In genomic region chr21:30238168-30238567, GRCh38 we compare ENCODE assay signal across 32 cellular contexts. TPM values are rescaled to one million over a fixed set of nuclear protein-coding genes. Genes with fewer than 3 reads are reported as not detected.
DNase-seq lines count a peak whose midpoint lies in the region; ATAC-seq, FAIRE-seq and TF ChIP-seq lines count a peak whose summit lies in the region.
"Had no signal": no experiment of that assay in that cellular context is flagged by ENCODE, and none has a peak within 500 bp of the region (broad histone marks: within the 10 kb centered on the region; RNA-seq: fewer than 3 reads in every experiment).

No MANE protein-coding gene starts in this region.

- 4% methylated on average over 1 of the region's 1 CpG for WGBS in HepG2 (ENCODE audit: low lambda C conversion rate)
- 92% methylated on average over 1 of the region's 1 CpG for WGBS in right lobe of liver (ENCODE audit: insufficient coverage, low coverage, low lambda C conversion rate, missing lambda C conversion rate)
- WGBS in IMR-90 (ENCODE audit: extremely low coverage in 2 of 2, insufficient read length in 1 of 2), 2 experiments: no CpG with 5 or more reads among the region's 1 CpG
- WGBS in K562 (ENCODE audit: insufficient coverage, low coverage, missing lambda C conversion rate): 22% methylated on average over 1 of the region's 1 CpG

- H3K27ac ChIP-seq in HepG2 (ENCODE audit: extremely low read length, insufficient read depth, low read length) (no peak overlapping the region), right lobe of liver (no peak overlapping the region), IMR-90 (ENCODE audit: insufficient read depth, low read length) (no peak overlapping the region), K562 (ENCODE audit: extremely low read depth, low read depth, low read length) (no peak overlapping the region)
- H3K27ac ChIP-seq: 22Rv1, BLaER1 had no signal

- no peaks in the 10 kb centered on the region for H3K79me2 ChIP-seq in HepG2 (ENCODE audit: insufficient read depth, low read length)
- H3K79me2 ChIP-seq in K562 (ENCODE audit: control insufficient read depth, insufficient read depth, low read length): no peaks in the 10 kb centered on the region

- H3K9ac ChIP-seq in HepG2 (ENCODE audit: insufficient read depth, low read depth, low read length) (no peak overlapping the region), IMR-90 (ENCODE audit: low read depth, low read length) (no peak overlapping the region), K562 (ENCODE audit: insufficient read depth in 1 of 2, low read depth in 2 of 2, low read length in 2 of 2) (no peak overlapping the region)
- H3K9ac ChIP-seq: BLaER1 had no signal

- H3K4me3 ChIP-seq in HepG2 (replicated peaks in 1 of 3; ENCODE audit: insufficient read depth in 1 of 3, low read depth in 2 of 3, low read length in 3 of 3): no peak overlapping the region
- H3K4me3 ChIP-seq in right lobe of liver: no peak overlapping the region
- no peak overlapping the region for H3K4me3 ChIP-seq in IMR-90 (ENCODE audit: insufficient read depth, low read depth, low read length)
- no peak overlapping the region for H3K4me3 ChIP-seq in K562
- H3K4me3 ChIP-seq: BLaER1, GM12878 had no signal

- no peak for TF ChIP-seq RAD21 in HepG2 (CRISPR knock-in tag; IDR thresholded peaks at IDR 0.05)
- no peak for TF ChIP-seq RAD21 in IMR-90 (IDR thresholded peaks at IDR 0.05; ENCODE audit: low read length)
- no peak for TF ChIP-seq RAD21 in K562 (CRISPR knock-in tag; conservative IDR thresholded peaks at IDR 0.05 in 1 of 2, IDR thresholded peaks at IDR 0.05 in 1 of 2)

- no peak overlapping the region for H4K5ac ChIP-seq in IMR-90 (ENCODE audit: low read depth, low read length)

- H3K23ac ChIP-seq in IMR-90 (ENCODE audit: low read depth, low read length): no peak overlapping the region

- H3K9me1 ChIP-seq in IMR-90 (ENCODE audit: insufficient read depth, low read length): no peaks in the 10 kb centered on the region
- no peaks in the 10 kb centered on the region for H3K9me1 ChIP-seq in K562 (ENCODE audit: control insufficient read depth, insufficient read depth, low read length)

- H2AK5ac ChIP-seq in IMR-90 (ENCODE audit: low read depth, low read length): no peak overlapping the region

- DNase-seq in HepG2 (ENCODE audit: low spot score): no peak
- no peak for DNase-seq in right lobe of liver
- no peak for DNase-seq in IMR-90
- no peak for DNase-seq in K562 (ENCODE audit: extremely low read depth in 1 of 4, low spot score in 3 of 4)
- DNase-seq in islet precursor cell: no peak
- DNase-seq: ACHN; BE2C; C1 segment of cervical spinal cord; CD4-positive, alpha-beta memory T cell; CD4-positive, CD25-positive, alpha-beta regulatory T cell; CD8-positive, alpha-beta memory T cell; COR-L47; DMS 273 treated with DMSO at 0.1 percent for 48 hours; DMS153; DMS53; DMS79; DND-41; EL; GDM1 had no signal

- no peak for FAIRE-seq in HepG2 (lab: Jason Lieb, UNC)
- FAIRE-seq in K562 (lab: Jason Lieb, UNC): no peak
- FAIRE-seq: GM12878, GM12892, GM18507 had no signal

- no TSS peak for BruUV-seq in HepG2 (replicated peaks; lab: Mats Ljungman, UMichigan)
- BruUV-seq in IMR-90 (replicated peaks; lab: Mats Ljungman, UMichigan): no TSS peak
- BruUV-seq in K562 (replicated peaks; lab: Mats Ljungman, UMichigan): no TSS peak

- no peak overlapping the region for H4K8ac ChIP-seq in IMR-90 (ENCODE audit: low read depth in 2 of 2, low read length in 2 of 2)

- no peaks in the 10 kb centered on the region for H3K36me3 ChIP-seq in HepG2 (replicated peaks in 1 of 2; ENCODE audit: control insufficient read depth in 1 of 2, insufficient read depth in 2 of 2, low read length in 2 of 2)
- H3K36me3 ChIP-seq in right lobe of liver: no peaks in the 10 kb centered on the region
- no peaks in the 10 kb centered on the region for H3K36me3 ChIP-seq in IMR-90 (ENCODE audit: control insufficient read depth, insufficient read depth, low read length)
- H3K36me3 ChIP-seq in K562 (ENCODE audit: control insufficient read depth, insufficient read depth, low read length): no peaks in the 10 kb centered on the region
- H3K36me3 ChIP-seq: BE2C, BLaER1 had no signal

- dilution Hi-C loops in IMR-90 (cut with HindIII; ENCODE audit: low sequenced_read_pairs, unreplicated experiment): no loop called here

- no peak overlapping the region for H2BK120ac ChIP-seq in IMR-90 (ENCODE audit: low read depth, low read length)

- no peak overlapping the region for H2BK20ac ChIP-seq in IMR-90 (ENCODE audit: low read depth, low read length)

- H3K27me3 ChIP-seq in HepG2 (ENCODE audit: control insufficient read depth in 1 of 2, insufficient read depth in 2 of 2, low read length in 2 of 2) (no peaks in the 10 kb centered on the region), right lobe of liver (no peaks in the 10 kb centered on the region), IMR-90 (ENCODE audit: control insufficient read depth, insufficient read depth, low read length) (no peaks in the 10 kb centered on the region), K562 (ENCODE audit: control insufficient read depth in 2 of 2, insufficient read depth in 2 of 2, low read length in 2 of 2) (no peaks in the 10 kb centered on the region)
- H3K27me3 ChIP-seq: BE2C, BLaER1 had no signal

- no peak overlapping the region for H3K4ac ChIP-seq in IMR-90 (ENCODE audit: low read depth, low read length)

- ATAC-seq in HepG2 (no peak), right lobe of liver (no peak), IMR-90 (ENCODE audit: low read depth) (no peak), K562 (no peak), HG03196 (IDR thresholded peaks at IDR 0.05; ENCODE audit: unreplicated experiment) (no peak), esophagus mucosa (no peak)
- ATAC-seq: GM12878 had no signal

- H2BK15ac ChIP-seq in IMR-90 (ENCODE audit: low read depth, low read length): no peak overlapping the region

- no peak overlapping the region for H2BK5ac ChIP-seq in IMR-90 (ENCODE audit: low read depth, low read length, poor library complexity, severe bottlenecking)

- H2AFZ ChIP-seq in HepG2 (ENCODE audit: low read length) (no peak overlapping the region), IMR-90 (replicated peaks; ENCODE audit: low read length, poor library complexity) (no peak overlapping the region), K562 (ENCODE audit: low read depth, low read length) (no peak overlapping the region)

- H2AK9ac ChIP-seq in IMR-90 (replicated peaks; ENCODE audit: low read depth, low read length, poor library complexity): no peak overlapping the region

- CTCF ChIA-PET in HepG2 (lab: Yijun Ruan, JAX; ENCODE audit: low intra/inter-chr PET ratio, low total read pairs) (no interaction called here), IMR-90 (lab: Yijun Ruan, JAX) (no interaction called here), K562 (lab: Yijun Ruan, JAX; ENCODE audit: low intra/inter-chr PET ratio) (no interaction called here)

- in situ Hi-C loops in HepG2 (cut with HindIII; ENCODE audit: extremely low pct_ligation_motif_present, low pct_unique_long_range_greater_than_20kb) (no loop called here), IMR-90 (cut with MboI; ENCODE audit: low sequenced_read_pairs) (no loop called here), K562 (cut with MboI) (no loop called here)

- TF ChIP-seq POLR2A in HepG2 (IDR thresholded peaks at IDR 0.05; ENCODE audit: insufficient read depth in 1 of 2, low read depth in 2 of 2, low read length in 2 of 2) (no peak), right lobe of liver (IDR thresholded peaks at IDR 0.05) (no peak), IMR-90 (IDR thresholded peaks at IDR 0.05; ENCODE audit: low read depth, low read length) (no peak), K562 (conservative IDR thresholded peaks at IDR 0.05) (no peak)

- H3K4me2 ChIP-seq in HepG2 (ENCODE audit: low read depth, low read length): no peak overlapping the region
- H3K4me2 ChIP-seq in IMR-90 (ENCODE audit: low read depth, low read length): no peak overlapping the region
- H3K4me2 ChIP-seq in K562 (ENCODE audit: insufficient read depth, low read length): no peak overlapping the region
- H3K4me2 ChIP-seq: BLaER1 had no signal

- intact Hi-C loops in HepG2 (cut with micrococcal nuclease; ENCODE audit: unreplicated experiment): no loop called here
- intact Hi-C loops in right lobe of liver (cut with DNase I): no loop called here
- intact Hi-C loops in IMR-90 (cut with micrococcal nuclease): no loop called here
- intact Hi-C loops in K562 (cut with micrococcal nuclease): no loop called here

- H3K79me1 ChIP-seq in IMR-90 (ENCODE audit: low read depth in 1 of 2, low read length in 2 of 2): no peaks in the 10 kb centered on the region

- TF ChIP-seq CTCF in HepG2 (CRISPR knock-in tag; IDR thresholded peaks at IDR 0.05): no peak
- no peak for TF ChIP-seq CTCF in right lobe of liver (IDR thresholded peaks at IDR 0.05)
- TF ChIP-seq CTCF in IMR-90 (conservative IDR thresholded peaks at IDR 0.05; ENCODE audit: low read depth, low read length): no peak
- TF ChIP-seq CTCF in K562 (IDR thresholded peaks at IDR 0.05 in 2 of 3, conservative IDR thresholded peaks at IDR 0.05 in 1 of 3; ENCODE audit: insufficient read depth in 2 of 3, low read depth in 1 of 3, low read length in 3 of 3): no peak

- no peak overlapping the region for H4K91ac ChIP-seq in IMR-90 (ENCODE audit: insufficient read depth, low read depth, low read length)

- peaks cover 75% of the 10 kb centered on the region for H3K9me3 ChIP-seq in HepG2 (ENCODE audit: low read length)
- no peaks in the 10 kb centered on the region for H3K9me3 ChIP-seq in right lobe of liver
- H3K9me3 ChIP-seq in IMR-90 (ENCODE audit: control insufficient read depth, insufficient read depth, low read length): peaks cover 2% of the 10 kb centered on the region; the same call in 1 of the 2 replicates
- no peaks in the 10 kb centered on the region for H3K9me3 ChIP-seq in K562 (replicated peaks; ENCODE audit: control insufficient read depth, insufficient read depth, low read depth, low read length)
- H3K9me3 ChIP-seq: BE2C, BLaER1 had no signal

- TF ChIP-seq EP300 in HepG2 (IDR thresholded peaks at IDR 0.05; ENCODE audit: low read depth in 2 of 2, low read length in 2 of 2): no peak
- no peak for TF ChIP-seq EP300 in HepG2 (CRISPR knock-in tag; IDR thresholded peaks at IDR 0.05; ENCODE audit: borderline replicate concordance)
- TF ChIP-seq EP300 in K562 (IDR thresholded peaks at IDR 0.05; ENCODE audit: low read length): no peak

- no peak overlapping the region for H3K18ac ChIP-seq in IMR-90 (ENCODE audit: low read depth, low read length)

- no peak overlapping the region for H3K14ac ChIP-seq in IMR-90 (replicated peaks; ENCODE audit: low read depth, low read length)

- H3K56ac ChIP-seq in IMR-90 (ENCODE audit: extremely low read depth, insufficient read depth, low read length): no peak overlapping the region

- no peaks in the 10 kb centered on the region for H3K4me1 ChIP-seq in HepG2 (ENCODE audit: insufficient read depth, low read length)
- no peaks in the 10 kb centered on the region for H3K4me1 ChIP-seq in right lobe of liver
- no peaks in the 10 kb centered on the region for H3K4me1 ChIP-seq in IMR-90 (ENCODE audit: control insufficient read depth, insufficient read depth, low read length)
- H3K4me1 ChIP-seq in K562 (replicated peaks in 1 of 2; ENCODE audit: control insufficient read depth in 2 of 2, insufficient read depth in 2 of 2, low read length in 2 of 2): no peaks in the 10 kb centered on the region
- H3K4me1 ChIP-seq: BE2C, BLaER1 had no signal

- POLR2A ChIA-PET in HepG2 (lab: Yijun Ruan, JAX): no interaction called here
- POLR2A ChIA-PET in IMR-90 (lab: Charles Lee; ENCODE audit: unreplicated experiment): no interaction called here
- POLR2A ChIA-PET in K562 (lab: Yijun Ruan, JAX): no interaction called here

- H4K20me1 ChIP-seq in HepG2 (ENCODE audit: insufficient read depth, low read length) (no peaks in the 10 kb centered on the region), IMR-90 (ENCODE audit: insufficient read depth, low read length) (no peaks in the 10 kb centered on the region), K562 (replicated peaks; ENCODE audit: control insufficient read depth, insufficient read depth, low read length) (no peaks in the 10 kb centered on the region)
- H4K20me1 ChIP-seq: BLaER1 had no signal

RNA-seq across cellular contexts. Expression of gene CLDN8, which starts 22.3 kb away (rescaled TPM):
- total RNA-seq in HepG2 (2016; rRNA removed; fragmentation: Illumina TruSeq; extraction: Trizol) (not detected in 2 replicates), right lobe of liver (not detected), IMR-90 (2012; rRNA removed) (not detected in 2 replicates), K562 (2014; rRNA removed) (not detected in 2 replicates), K562 (2014; rRNA removed; fragmentation: Illumina TruSeq; extraction: Trizol) (not detected in 2 replicates), K562 (2015; rRNA removed; fragmentation: Illumina TruSeq; extraction: Trizol) (not detected in 2 replicates), K562 (2021) (not detected in 2 replicates), esophagus mucosa (1.6 TPM)
- total RNA-seq in HepG2 (2016; cell fraction: cytosol; rRNA removed; fragmentation: Illumina TruSeq; extraction: Trizol; ENCODE audit: low read depth): not detected in 2 replicates
- total RNA-seq in HepG2 (2016; cell fraction: insoluble cytoplasmic fraction; rRNA removed; fragmentation: Illumina TruSeq; extraction: Trizol): not detected in 2 replicates
- not detected in 2 replicates for total RNA-seq in HepG2 (2016; cell fraction: membrane; rRNA removed; fragmentation: Illumina TruSeq; extraction: Trizol)
- total RNA-seq in HepG2 (2016; cell fraction: nucleus; rRNA removed; fragmentation: Illumina TruSeq; extraction: Trizol): not detected in 2 replicates
- polyA plus RNA-seq in HepG2 (2011; rRNA removed) (not detected in 2 replicates), IMR-90 (2012; rRNA removed) (not detected in 2 replicates), K562 (2011; rRNA removed) (not detected in 2 replicates), K562 (2014; fragmentation: Illumina TruSeq; extraction: Trizol) (not detected in 2 replicates), K562 (2014; fragmentation: Nextera tagmentation; extraction: Ambion mirVana) (not detected), K562 (2014; rRNA removed) (not detected in 2 replicates)
- polyA plus RNA-seq in HepG2 (2011; cell fraction: cytosol; rRNA removed): not detected in 2 replicates
- not detected in 2 replicates for polyA plus RNA-seq in HepG2 (2011; cell fraction: nucleus; rRNA removed)
- not detected in 2 replicates for polyA plus RNA-seq in HepG2 (2012)
- polyA plus RNA-seq in HepG2 (2016; cell fraction: cytosol; fragmentation: Illumina TruSeq; extraction: Trizol; ENCODE audit: low read depth): not detected in 2 replicates
- not detected in 2 replicates for polyA plus RNA-seq in HepG2 (2016; cell fraction: insoluble cytoplasmic fraction; fragmentation: Illumina TruSeq; extraction: Trizol; ENCODE audit: low read depth)
- polyA plus RNA-seq in HepG2 (2016; cell fraction: membrane; fragmentation: Illumina TruSeq; extraction: Trizol; ENCODE audit: low read depth): not detected in 2 replicates
- not detected in 2 replicates for polyA plus RNA-seq in HepG2 (2016; cell fraction: nucleus; fragmentation: Illumina TruSeq; extraction: Trizol; ENCODE audit: insufficient read depth, low read depth)
- polyA minus RNA-seq in HepG2 (2011; rRNA and poly(A)+ RNA removed; ENCODE audit: low replicate concordance): not detected in 2 replicates
- not detected in 2 replicates for polyA minus RNA-seq in HepG2 (2011; cell fraction: cytosol; rRNA and poly(A)+ RNA removed)
- not detected in 2 replicates for polyA minus RNA-seq in HepG2 (2011; cell fraction: nucleus; rRNA and poly(A)+ RNA removed)
- not detected in 2 replicates for polyA plus RNA-seq in IMR-90 (2012; cell fraction: cytosol; rRNA removed)
- polyA plus RNA-seq in IMR-90 (2012; cell fraction: nucleus; rRNA removed; ENCODE audit: low replicate concordance): not detected in 2 replicates
- total RNA-seq in K562 (2011; cell fraction: chromatin; rRNA removed; ENCODE audit: low replicate concordance): not detected in 2 replicates
- total RNA-seq in K562 (2011; cell fraction: nucleolus; rRNA removed): not detected in 2 replicates
- total RNA-seq in K562 (2011; cell fraction: nucleoplasm; rRNA removed): not detected in 2 replicates
- polyA plus RNA-seq in K562 (2011; cell fraction: cytosol; rRNA removed): not detected in 2 replicates
- polyA plus RNA-seq in K562 (2011; cell fraction: nucleus; rRNA removed): not detected in 2 replicates
- not detected in 2 replicates for polyA plus RNA-seq in K562 (2012)
- not detected in 2 replicates for polyA minus RNA-seq in K562 (2011; rRNA and poly(A)+ RNA removed)
- polyA minus RNA-seq in K562 (2011; cell fraction: cytosol; rRNA and poly(A)+ RNA removed): not detected in 2 replicates
- polyA minus RNA-seq in K562 (2011; cell fraction: nucleus; rRNA and poly(A)+ RNA removed): not detected in 2 replicates
- total RNA-seq: A172; A673; CD4-positive, alpha-beta memory T cell; CD4-positive, CD25-positive, alpha-beta regulatory T cell; CD8-positive, alpha-beta memory T cell; Daoy; G401; GM12878 had no signal
- polyA plus RNA-seq: AG04450; CD14-positive monocyte; CD4-positive, alpha-beta memory T cell; CD4-positive, CD25-positive, alpha-beta regulatory T cell; CD8-positive, alpha-beta memory T cell; GM12878 had no signal

RNA-seq across cellular contexts. Expression of gene KRTAP24-1, which starts 44.6 kb away (rescaled TPM):
- total RNA-seq in HepG2 (2016; rRNA removed; fragmentation: Illumina TruSeq; extraction: Trizol) (not detected in 2 replicates), right lobe of liver (not detected), IMR-90 (2012; rRNA removed) (not detected in 2 replicates), K562 (2014; rRNA removed) (not detected in 2 replicates), K562 (2014; rRNA removed; fragmentation: Illumina TruSeq; extraction: Trizol) (not detected in 2 replicates), K562 (2015; rRNA removed; fragmentation: Illumina TruSeq; extraction: Trizol) (not detected in 2 replicates), K562 (2021) (not detected in 2 replicates), esophagus mucosa (not detected)
- not detected in 2 replicates for total RNA-seq in HepG2 (2016; cell fraction: cytosol; rRNA removed; fragmentation: Illumina TruSeq; extraction: Trizol; ENCODE audit: low read depth)
- not detected in 2 replicates for total RNA-seq in HepG2 (2016; cell fraction: insoluble cytoplasmic fraction; rRNA removed; fragmentation: Illumina TruSeq; extraction: Trizol)
- total RNA-seq in HepG2 (2016; cell fraction: membrane; rRNA removed; fragmentation: Illumina TruSeq; extraction: Trizol): not detected in 2 replicates
- not detected in 2 replicates for total RNA-seq in HepG2 (2016; cell fraction: nucleus; rRNA removed; fragmentation: Illumina TruSeq; extraction: Trizol)
- polyA plus RNA-seq in HepG2 (2011; rRNA removed) (not detected in 2 replicates), IMR-90 (2012; rRNA removed) (not detected in 2 replicates), K562 (2011; rRNA removed) (not detected in 2 replicates), K562 (2014; fragmentation: Illumina TruSeq; extraction: Trizol) (not detected in 2 replicates), K562 (2014; fragmentation: Nextera tagmentation; extraction: Ambion mirVana) (not detected), K562 (2014; rRNA removed) (not detected in 2 replicates)
- polyA plus RNA-seq in HepG2 (2011; cell fraction: cytosol; rRNA removed): not detected in 2 replicates
- polyA plus RNA-seq in HepG2 (2011; cell fraction: nucleus; rRNA removed): not detected in 2 replicates
- not detected in 2 replicates for polyA plus RNA-seq in HepG2 (2012)
- not detected in 2 replicates for polyA plus RNA-seq in HepG2 (2016; cell fraction: cytosol; fragmentation: Illumina TruSeq; extraction: Trizol; ENCODE audit: low read depth)
- polyA plus RNA-seq in HepG2 (2016; cell fraction: insoluble cytoplasmic fraction; fragmentation: Illumina TruSeq; extraction: Trizol; ENCODE audit: low read depth): not detected in 2 replicates
- polyA plus RNA-seq in HepG2 (2016; cell fraction: membrane; fragmentation: Illumina TruSeq; extraction: Trizol; ENCODE audit: low read depth): not detected in 2 replicates
- polyA plus RNA-seq in HepG2 (2016; cell fraction: nucleus; fragmentation: Illumina TruSeq; extraction: Trizol; ENCODE audit: insufficient read depth, low read depth): not detected in 2 replicates
- not detected in 2 replicates for polyA minus RNA-seq in HepG2 (2011; rRNA and poly(A)+ RNA removed; ENCODE audit: low replicate concordance)
- polyA minus RNA-seq in HepG2 (2011; cell fraction: cytosol; rRNA and poly(A)+ RNA removed): not detected in 2 replicates
- not detected in 2 replicates for polyA minus RNA-seq in HepG2 (2011; cell fraction: nucleus; rRNA and poly(A)+ RNA removed)
- polyA plus RNA-seq in IMR-90 (2012; cell fraction: cytosol; rRNA removed): not detected in 2 replicates
- not detected in 2 replicates for polyA plus RNA-seq in IMR-90 (2012; cell fraction: nucleus; rRNA removed; ENCODE audit: low replicate concordance)
- not detected in 2 replicates for total RNA-seq in K562 (2011; cell fraction: chromatin; rRNA removed; ENCODE audit: low replicate concordance)
- total RNA-seq in K562 (2011; cell fraction: nucleolus; rRNA removed): not detected in 2 replicates
- total RNA-seq in K562 (2011; cell fraction: nucleoplasm; rRNA removed): not detected in 2 replicates
- not detected in 2 replicates for polyA plus RNA-seq in K562 (2011; cell fraction: cytosol; rRNA removed)
- polyA plus RNA-seq in K562 (2011; cell fraction: nucleus; rRNA removed): not detected in 2 replicates
- not detected in 2 replicates for polyA plus RNA-seq in K562 (2012)
- not detected in 2 replicates for polyA minus RNA-seq in K562 (2011; rRNA and poly(A)+ RNA removed)
- not detected in 2 replicates for polyA minus RNA-seq in K562 (2011; cell fraction: cytosol; rRNA and poly(A)+ RNA removed)
- not detected in 2 replicates for polyA minus RNA-seq in K562 (2011; cell fraction: nucleus; rRNA and poly(A)+ RNA removed)
- total RNA-seq: A172; A673; CD4-positive, alpha-beta memory T cell; CD4-positive, CD25-positive, alpha-beta regulatory T cell; CD8-positive, alpha-beta memory T cell; Daoy; G401; GM12878 had no signal
- polyA plus RNA-seq: AG04450; CD14-positive monocyte; CD4-positive, alpha-beta memory T cell; CD4-positive, CD25-positive, alpha-beta regulatory T cell; CD8-positive, alpha-beta memory T cell; GM12878 had no signal

RNA-seq across cellular contexts. Expression of gene KRTAP25-1, which starts 51.1 kb away (rescaled TPM):
- total RNA-seq in HepG2 (2016; rRNA removed; fragmentation: Illumina TruSeq; extraction: Trizol) (not detected in 2 replicates), right lobe of liver (not detected), IMR-90 (2012; rRNA removed) (not detected in 2 replicates), K562 (2014; rRNA removed) (not detected in 2 replicates), K562 (2014; rRNA removed; fragmentation: Illumina TruSeq; extraction: Trizol) (not detected in 2 replicates), K562 (2015; rRNA removed; fragmentation: Illumina TruSeq; extraction: Trizol) (not detected in 2 replicates), K562 (2021) (not detected in 2 replicates), esophagus mucosa (not detected)
- total RNA-seq in HepG2 (2016; cell fraction: cytosol; rRNA removed; fragmentation: Illumina TruSeq; extraction: Trizol; ENCODE audit: low read depth): not detected in 2 replicates
- not detected in 2 replicates for total RNA-seq in HepG2 (2016; cell fraction: insoluble cytoplasmic fraction; rRNA removed; fragmentation: Illumina TruSeq; extraction: Trizol)
- not detected in 2 replicates for total RNA-seq in HepG2 (2016; cell fraction: membrane; rRNA removed; fragmentation: Illumina TruSeq; extraction: Trizol)
- not detected in 2 replicates for total RNA-seq in HepG2 (2016; cell fraction: nucleus; rRNA removed; fragmentation: Illumina TruSeq; extraction: Trizol)
- polyA plus RNA-seq in HepG2 (2011; rRNA removed) (not detected in 2 replicates), IMR-90 (2012; rRNA removed) (not detected in 2 replicates), K562 (2011; rRNA removed) (not detected in 2 replicates), K562 (2014; fragmentation: Illumina TruSeq; extraction: Trizol) (not detected in 2 replicates), K562 (2014; fragmentation: Nextera tagmentation; extraction: Ambion mirVana) (not detected), K562 (2014; rRNA removed) (not detected in 2 replicates)
- polyA plus RNA-seq in HepG2 (2011; cell fraction: cytosol; rRNA removed): not detected in 2 replicates
- polyA plus RNA-seq in HepG2 (2011; cell fraction: nucleus; rRNA removed): not detected in 2 replicates
- polyA plus RNA-seq in HepG2 (2012): not detected in 2 replicates
- polyA plus RNA-seq in HepG2 (2016; cell fraction: cytosol; fragmentation: Illumina TruSeq; extraction: Trizol; ENCODE audit: low read depth): not detected in 2 replicates
- not detected in 2 replicates for polyA plus RNA-seq in HepG2 (2016; cell fraction: insoluble cytoplasmic fraction; fragmentation: Illumina TruSeq; extraction: Trizol; ENCODE audit: low read depth)
- not detected in 2 replicates for polyA plus RNA-seq in HepG2 (2016; cell fraction: membrane; fragmentation: Illumina TruSeq; extraction: Trizol; ENCODE audit: low read depth)
- not detected in 2 replicates for polyA plus RNA-seq in HepG2 (2016; cell fraction: nucleus; fragmentation: Illumina TruSeq; extraction: Trizol; ENCODE audit: insufficient read depth, low read depth)
- polyA minus RNA-seq in HepG2 (2011; rRNA and poly(A)+ RNA removed; ENCODE audit: low replicate concordance): not detected in 2 replicates
- not detected in 2 replicates for polyA minus RNA-seq in HepG2 (2011; cell fraction: cytosol; rRNA and poly(A)+ RNA removed)
- polyA minus RNA-seq in HepG2 (2011; cell fraction: nucleus; rRNA and poly(A)+ RNA removed): not detected in 2 replicates
- polyA plus RNA-seq in IMR-90 (2012; cell fraction: cytosol; rRNA removed): not detected in 2 replicates
- polyA plus RNA-seq in IMR-90 (2012; cell fraction: nucleus; rRNA removed; ENCODE audit: low replicate concordance): not detected in 2 replicates
- not detected in 2 replicates for total RNA-seq in K562 (2011; cell fraction: chromatin; rRNA removed; ENCODE audit: low replicate concordance)
- total RNA-seq in K562 (2011; cell fraction: nucleolus; rRNA removed): not detected in 2 replicates
- total RNA-seq in K562 (2011; cell fraction: nucleoplasm; rRNA removed): not detected in 2 replicates
- not detected in 2 replicates for polyA plus RNA-seq in K562 (2011; cell fraction: cytosol; rRNA removed)
- not detected in 2 replicates for polyA plus RNA-seq in K562 (2011; cell fraction: nucleus; rRNA removed)
- not detected in 2 replicates for polyA plus RNA-seq in K562 (2012)
- not detected in 2 replicates for polyA minus RNA-seq in K562 (2011; rRNA and poly(A)+ RNA removed)
- polyA minus RNA-seq in K562 (2011; cell fraction: cytosol; rRNA and poly(A)+ RNA removed): not detected in 2 replicates
- polyA minus RNA-seq in K562 (2011; cell fraction: nucleus; rRNA and poly(A)+ RNA removed): not detected in 2 replicates
- total RNA-seq: A172; A673; CD4-positive, alpha-beta memory T cell; CD4-positive, CD25-positive, alpha-beta regulatory T cell; CD8-positive, alpha-beta memory T cell; Daoy; G401; GM12878 had no signal
- polyA plus RNA-seq: AG04450; CD14-positive monocyte; CD4-positive, alpha-beta memory T cell; CD4-positive, CD25-positive, alpha-beta regulatory T cell; CD8-positive, alpha-beta memory T cell; GM12878 had no signal

Comparison
In these comparisons a context has a peak if more than half of its experiments do, and no peak if none do; other contexts are left out.
1. Of the 241 proteins assayed by ChIP-seq in both HepG2 and K562: peak only in HepG2: RAD51; only in K562: TFE3; in both: none; in neither: 239.